12 cellular contexts compared by ENCODE assay signal in the genomic region with DNA sequence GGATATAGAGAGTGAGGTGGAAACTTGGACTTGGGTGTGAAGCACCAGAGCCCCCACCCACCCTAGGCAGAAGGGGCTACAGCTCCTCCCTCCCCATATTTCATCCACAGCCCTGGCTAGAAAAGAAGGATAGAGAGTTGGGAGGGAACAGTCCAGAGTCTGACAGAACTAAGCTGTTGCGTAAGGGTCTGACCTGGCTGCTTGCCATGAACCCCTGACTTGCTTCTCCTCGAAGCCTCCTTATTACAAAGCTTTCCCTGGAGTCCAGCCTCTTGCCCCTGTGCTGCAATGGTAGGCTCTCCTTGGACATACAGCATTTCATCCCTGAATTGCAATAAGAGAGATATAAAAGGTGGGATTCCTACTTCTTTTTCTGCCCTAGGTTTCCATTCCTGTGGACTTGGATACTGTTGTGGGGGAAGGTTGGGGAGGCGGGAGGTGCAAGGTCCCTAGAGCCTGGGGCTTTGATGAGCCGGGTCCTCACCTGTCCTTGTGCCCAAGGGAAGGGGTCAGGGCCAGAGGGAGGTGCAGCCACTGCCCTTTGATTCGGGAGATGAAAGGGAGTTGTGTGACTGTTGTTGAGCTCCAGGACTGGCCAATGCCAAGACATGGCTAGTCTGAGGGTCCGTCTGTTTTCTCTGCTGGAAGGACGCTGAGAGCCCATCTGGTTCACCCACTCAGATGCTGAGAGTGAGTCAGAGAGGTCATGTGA. TPM values are rescaled to one million over a fixed set of nuclear protein-coding genes. Genes with fewer than 3 reads are reported as not detected.
DNase-seq lines count a peak whose midpoint lies in the region; ATAC-seq and TF ChIP-seq lines count a peak whose summit lies in the region.
"Had no signal": no experiment of that assay in that cellular context is flagged by ENCODE, and none has a peak within 500 bp of the region (broad histone marks: within the 10 kb centered on the region; RNA-seq: fewer than 3 reads in every experiment).

No MANE protein-coding gene starts in this region.

- H2AFZ ChIP-seq in SK-N-SH (ENCODE audit: low read depth), result no peak overlapping the region

- no peaks in the 10 kb centered on the region for H3K9me2 ChIP-seq in SK-N-SH

- H3K36me3 Mint-ChIP-seq in stimulated activated effector memory CD8-positive, alpha-beta T cell treated with anti-CD3 and anti-CD28 coated beads, Interleukin-12 subunit alpha, Interleukin-12 subunit beta, amount 100 ng/mL, for 72 hours, result no peaks in the 10 kb centered on the region
- no peaks in the 10 kb centered on the region for H3K36me3 Mint-ChIP-seq in effector memory CD8-positive, alpha-beta T cell (ENCODE audit: insufficient read depth)

- no peak for TF ChIP-seq POLR2A in heart left ventricle (IDR thresholded peaks at IDR 0.05)

- no peak overlapping the region for H3K4me3 Mint-ChIP-seq in stimulated activated effector memory CD8-positive, alpha-beta T cell treated with anti-CD3 and anti-CD28 coated beads, Interleukin-12 subunit alpha, Interleukin-12 subunit beta, amount 100 ng/mL, for 72 hours
- H3K4me3 Mint-ChIP-seq in effector memory CD8-positive, alpha-beta T cell, result no peak overlapping the region

- no peaks in the 10 kb centered on the region for H3K9me3 ChIP-seq in SK-N-SH
- H3K9me3 ChIP-seq in heart left ventricle, result no peaks in the 10 kb centered on the region
- H3K9me3 ChIP-seq: testis had no signal

- TF ChIP-seq RAD21 in SK-N-SH (IDR thresholded peaks at IDR 0.05; ENCODE audit: low read length), result no peak

- peaks cover 7% of the 10 kb centered on the region for H3K4me1 Mint-ChIP-seq in stimulated activated effector memory CD8-positive, alpha-beta T cell treated with anti-CD3 and anti-CD28 coated beads, Interleukin-12 subunit alpha, Interleukin-12 subunit beta, amount 100 ng/mL, for 72 hours
- H3K4me1 Mint-ChIP-seq in effector memory CD8-positive, alpha-beta T cell (ENCODE audit: low read depth in 2 of 2), result peaks cover 5% of the 10 kb centered on the region in 2 donors

- H3K27ac Mint-ChIP-seq in stimulated activated effector memory CD8-positive, alpha-beta T cell treated with anti-CD3 and anti-CD28 coated beads, Interleukin-12 subunit alpha, Interleukin-12 subunit beta, amount 100 ng/mL, for 72 hours, result no peak overlapping the region
- no peak overlapping the region for H3K27ac Mint-ChIP-seq in effector memory CD8-positive, alpha-beta T cell

- no peak for TF ChIP-seq CTCF in SK-N-SH (IDR thresholded peaks at IDR 0.05)
- no peak for TF ChIP-seq CTCF in heart left ventricle (IDR thresholded peaks at IDR 0.05)

- H3K4me3 ChIP-seq in SK-N-SH (ENCODE audit: low read depth in 2 of 2, low read length in 1 of 2) (no peak overlapping the region), heart left ventricle (no peak overlapping the region)
- H3K4me3 ChIP-seq: testis had no signal

- no peaks in the 10 kb centered on the region for H3K27me3 ChIP-seq in SK-N-SH (ENCODE audit: insufficient read depth)
- peaks cover 5 to 40% (median 8%) of the 10 kb centered on the region in 9 donors for H3K27me3 ChIP-seq in heart left ventricle
- H3K27me3 ChIP-seq: testis had no signal

- POLR2A ChIA-PET in SK-N-SH (lab: Yijun Ruan, JAX), result interaction anchor here (0.6 kb wide), 1 partner anchor 10 kb away, joined by 3 read pairs; no protein-coding TSS in a partner anchor

- no peaks in the 10 kb centered on the region for H3K9me3 Mint-ChIP-seq in stimulated activated effector memory CD8-positive, alpha-beta T cell treated with anti-CD3 and anti-CD28 coated beads, Interleukin-12 subunit alpha, Interleukin-12 subunit beta, amount 100 ng/mL, for 72 hours
- no peaks in the 10 kb centered on the region for H3K9me3 Mint-ChIP-seq in effector memory CD8-positive, alpha-beta T cell

- no peaks in the 10 kb centered on the region for H3K36me3 ChIP-seq in SK-N-SH (replicated peaks in 1 of 2; ENCODE audit: control insufficient read depth in 1 of 2, insufficient read depth in 2 of 2, low read length in 1 of 2)
- no peaks in the 10 kb centered on the region for H3K36me3 ChIP-seq in heart left ventricle

- no peak overlapping the region for H3K4me2 ChIP-seq in SK-N-SH

- no peaks in the 10 kb centered on the region for H4K20me1 ChIP-seq in SK-N-SH (ENCODE audit: insufficient read depth)

- in situ Hi-C loops in SK-MEL-5 (cut with HindIII; ENCODE audit: low pct_unique_long_range_greater_than_20kb, low sequenced_read_pairs), result no loop called here

- CTCF ChIA-PET in SK-N-SH (lab: Yijun Ruan, JAX), result interaction anchor here (0.8 to 11.5 kb wide), 6 partner anchors 12 to 318 kb away, joined by 3 to 117 read pairs (median 4); no protein-coding TSS in a partner anchor

- no peak for ATAC-seq in SK-N-SH treated with all-trans-retinoic acid at 6 μM for 48 hours
- ATAC-seq in heart left ventricle, result no peak
- ATAC-seq in stimulated activated effector memory CD8-positive, alpha-beta T cell treated with anti-CD3 and anti-CD28 coated beads, Interleukin-12 subunit alpha, Interleukin-12 subunit beta, amount 100 ng/mL, for 72 hours, result peak; percentile 78
- ATAC-seq in effector memory CD8-positive, alpha-beta T cell (replicated peaks), result no peak
- ATAC-seq in HG03039 (IDR thresholded peaks at IDR 0.05; ENCODE audit: unreplicated experiment), result no peak

- intact Hi-C loops in heart left ventricle (cut with DNase I), result no loop called here

- H3F3A ChIP-seq in SK-N-SH (replicated peaks; ENCODE audit: insufficient read depth), result no peaks in the 10 kb centered on the region

- no peaks in the 10 kb centered on the region for H3K79me2 ChIP-seq in SK-N-SH (ENCODE audit: insufficient read depth)

- H3K9ac ChIP-seq in SK-N-SH, result no peak overlapping the region

- H3K27ac ChIP-seq in SK-N-SH (ENCODE audit: low read depth in 2 of 2, low read length in 1 of 2) (no peak overlapping the region), heart left ventricle (no peak overlapping the region)
- H3K27ac ChIP-seq: testis had no signal

- TF ChIP-seq EP300 in SK-N-SH (IDR thresholded peaks at IDR 0.05; ENCODE audit: borderline replicate concordance in 1 of 2, low read depth in 1 of 2, low read length in 1 of 2), result no peak

- 53% methylated on average over 4 of the region's 7 CpGs for WGBS in SK-N-SH (ENCODE audit: low lambda C conversion rate)
- 56 to 68% (median 60%) methylated on average over 7 of the region's 7 CpGs for WGBS in heart left ventricle, 4 donors

- peaks cover 46 to 70% of the 10 kb centered on the region in 2 donors for H3K27me3 Mint-ChIP-seq in effector memory CD8-positive, alpha-beta T cell

- DNase-seq in SK-N-SH (no peak), SK-MEL-5 (ENCODE audit: low read depth, low spot score) (peak; percentile 17), heart left ventricle (peak in 3 of 5 donors; percentile 27 to 43 (median 35)), AG08396 (ENCODE audit: low spot score) (no peak)
- no peak for DNase-seq in stimulated activated effector memory CD8-positive, alpha-beta T cell treated with anti-CD3 and anti-CD28 coated beads, Interleukin-12 subunit alpha, Interleukin-12 subunit beta, amount 100 ng/mL, for 72 hours (ENCODE audit: low spot score in 2 of 2)
- DNase-seq in effector memory CD8-positive, alpha-beta T cell, result no peak
- DNase-seq: ACHN, T-helper 1 cell, testis had no signal

- H3K4me1 ChIP-seq in SK-N-SH (ENCODE audit: control insufficient read depth in 1 of 2, insufficient read depth in 2 of 2, low read depth in 1 of 2, low read length in 1 of 2) (peaks cover 0 to 17% of the 10 kb centered on the region in 2 experiments; a peak in 1 of 4 replicates), heart left ventricle (peaks cover 0 to 19% (median 7%) of the 10 kb centered on the region in 12 donors)

TF ChIP-seq in SK-N-SH, 30 proteins besides CTCF, POLR2A, EP300 and RAD21 (continues in another document):
- TF ChIP-seq, protein P1, sequence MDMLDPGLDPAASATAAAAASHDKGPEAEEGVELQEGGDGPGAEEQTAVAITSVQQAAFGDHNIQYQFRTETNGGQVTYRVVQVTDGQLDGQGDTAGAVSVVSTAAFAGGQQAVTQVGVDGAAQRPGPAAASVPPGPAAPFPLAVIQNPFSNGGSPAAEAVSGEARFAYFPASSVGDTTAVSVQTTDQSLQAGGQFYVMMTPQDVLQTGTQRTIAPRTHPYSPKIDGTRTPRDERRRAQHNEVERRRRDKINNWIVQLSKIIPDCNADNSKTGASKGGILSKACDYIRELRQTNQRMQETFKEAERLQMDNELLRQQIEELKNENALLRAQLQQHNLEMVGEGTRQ (IDR thresholded peaks at IDR 0.05; ENCODE audit: borderline replicate concordance, low read depth, low read length), result no peak

TF ChIP-seq in SK-N-SH treated with all-trans-retinoic acid at 6 μM for 48 hours, 23 proteins besides CTCF, POLR2A, EP300 and RAD21 (continues in another document):
- TF ChIP-seq ESRRG (CRISPR knock-in tag; IDR thresholded peaks at IDR 0.05) (no peak), SNAI2 (CRISPR knock-in tag; IDR thresholded peaks at IDR 0.05) (no peak), CSDC2 (CRISPR knock-in tag; IDR thresholded peaks at IDR 0.05) (no peak)

RNA-seq across cellular contexts. Expression of a gene that starts 2.7 kb away (rescaled TPM):
- polyA plus RNA-seq in SK-N-SH (2012; rRNA removed), result 0.18 TPM in 1 of 2 replicates, not detected in the other
- not detected in 2 replicates for polyA plus RNA-seq in SK-N-SH (2012; cell fraction: cytosol; rRNA removed)
- 0.15 TPM in 1 of 2 replicates, not detected in the other for polyA plus RNA-seq in SK-N-SH (2012; cell fraction: nucleus; rRNA removed)
- total RNA-seq in SK-MEL-5 (2014; rRNA removed; shearing (Covaris generic)), result not detected in 2 replicates
- polyA plus RNA-seq in SK-MEL-5 (2015; cell fraction: cytosol; rRNA removed), result not detected in 2 replicates
- polyA plus RNA-seq in SK-MEL-5 (2015; cell fraction: nucleus; rRNA removed), result not detected in 2 replicates
- total RNA-seq in heart left ventricle, result under 1 TPM in 1 of 9 donors, not detected in 8; 0.29 TPM
- polyA plus RNA-seq in heart left ventricle, result not detected
- polyA plus RNA-seq: neural cell had no signal

RNA-seq across cellular contexts. Expression of a gene that starts 33.4 kb away (rescaled TPM):
- 1.5 TPM in 2 replicates for polyA plus RNA-seq in SK-N-SH (2012; rRNA removed)
- polyA plus RNA-seq in SK-N-SH (2012; cell fraction: cytosol; rRNA removed), result 1.1 and 1.7 TPM in 2 replicates
- polyA plus RNA-seq in SK-N-SH (2012; cell fraction: nucleus; rRNA removed), result 1.0 and 1.2 TPM in 2 replicates
- 1.3 and 3.0 TPM in 2 replicates for total RNA-seq in SK-MEL-5 (2014; rRNA removed; shearing (Covaris generic))
- 2.2 and 3.4 TPM in 2 replicates for polyA plus RNA-seq in SK-MEL-5 (2015; cell fraction: cytosol; rRNA removed)
- 0.75 TPM in 1 of 2 replicates, not detected in the other for polyA plus RNA-seq in SK-MEL-5 (2015; cell fraction: nucleus; rRNA removed)
- under 1 TPM in 2 of 9 donors, not detected in 7; 0.36 to 0.81 TPM for total RNA-seq in heart left ventricle
- polyA plus RNA-seq in heart left ventricle, result not detected
- polyA plus RNA-seq: neural cell had no signal

RNA-seq across cellular contexts. Expression of a gene that starts 33.6 kb away (rescaled TPM):
- polyA plus RNA-seq in SK-N-SH (2012; rRNA removed) (295 and 359 TPM in 2 replicates), heart left ventricle (100 to 1,000 TPM in 1 of 2 donors, 10 to 100 TPM in 1; 83.1 to 246 TPM)
- polyA plus RNA-seq in SK-N-SH (2012; cell fraction: cytosol; rRNA removed), result 291 and 349 TPM in 2 replicates
- 201 and 250 TPM in 2 replicates for polyA plus RNA-seq in SK-N-SH (2012; cell fraction: nucleus; rRNA removed)
- total RNA-seq in SK-MEL-5 (2014; rRNA removed; shearing (Covaris generic)), result 507 and 520 TPM in 2 replicates
- polyA plus RNA-seq in SK-MEL-5 (2015; cell fraction: cytosol; rRNA removed), result 313 and 371 TPM in 2 replicates
- 222 and 228 TPM in 2 replicates for polyA plus RNA-seq in SK-MEL-5 (2015; cell fraction: nucleus; rRNA removed)
- 100 to 1,000 TPM; 105 to 152 (median 143) TPM for total RNA-seq in heart left ventricle

Comparison
In these comparisons a context has a peak if more than half of its experiments do, and no peak if none do; other contexts are left out.
1. DNase-seq: peak in SK-MEL-5 (single experiment) and heart left ventricle (3 of 5); none in SK-N-SH (single experiment), stimulated activated effector memory CD8-positive, alpha-beta T cell treated with anti-CD3 and anti-CD28 coated beads, Interleukin-12 subunit alpha, Interleukin-12 subunit beta, amount 100 ng/mL, for 72 hours (0 of 2), AG08396 (single experiment) and effector memory CD8-positive, alpha-beta T cell (0 of 3).